Comparison of ENCODE assay signal across 8 cellular contexts in genomic region chr22:17159504-17159951, GRCh38. TPM values are rescaled to one million over a fixed set of nuclear protein-coding genes. Genes with fewer than 3 reads are reported as not detected.
A peak's percentile ranks its signal among the peaks of the same experiment; 100 is the strongest.
DNase-seq lines count a peak whose midpoint lies in the region; ATAC-seq, FAIRE-seq and TF ChIP-seq lines count a peak whose summit lies in the region.

No MANE protein-coding gene starts in this region.

- peak overlapping the region; percentile 46 to 74 for H3K9ac ChIP-seq in kidney (ENCODE audit: low read length in 2 of 2)

- in situ Hi-C loops in brain microvascular endothelial cell (cut with HindIII; ENCODE audit: low pct_ligation_motif_present, low sequenced_read_pairs): no loop called here

- ATAC-seq in GM19025 (IDR thresholded peaks at IDR 0.05; ENCODE audit: low read depth, unreplicated experiment) (peak; percentile 14), GM21786 (IDR thresholded peaks at IDR 0.05; ENCODE audit: unreplicated experiment) (no peak)

- TF ChIP-seq CTCF in AG10803 (conservative IDR thresholded peaks at IDR 0.05; ENCODE audit: low read length): 0 out of 2 replicates have a peak, but pooled peaks have one; percentile 4
- no peak for TF ChIP-seq CTCF in brain microvascular endothelial cell (IDR thresholded peaks at IDR 0.05; ENCODE audit: low read depth, low read length, missing control alignments)
- no peak for TF ChIP-seq CTCF in kidney (IDR thresholded peaks at IDR 0.05; ENCODE audit: borderline replicate concordance, extremely low read depth, insufficient read depth)

- H3K36me3 ChIP-seq in brain microvascular endothelial cell (replicated peaks) (no peaks in the 10 kb centered on the region), kidney (ENCODE audit: control insufficient read depth in 1 of 2, insufficient read depth in 2 of 2, low read length in 2 of 2) (no peaks in the 10 kb centered on the region)

- no peaks in the 10 kb centered on the region for H3K9me3 ChIP-seq in kidney (ENCODE audit: control insufficient read depth in 1 of 2, low read length in 2 of 2)

- H3K27ac ChIP-seq in brain microvascular endothelial cell (peak overlapping the region; percentile 43), kidney (ENCODE audit: low read depth in 2 of 2, low read length in 2 of 2) (peak overlapping the region; percentile 88 to 89)

- FAIRE-seq in kidney (lab: Jason Lieb, UNC): no peak

- intact Hi-C loops in kidney (cut with DNase I): no loop called here

- no peaks in the 10 kb centered on the region for H3K27me3 ChIP-seq in brain microvascular endothelial cell (replicated peaks)

- peaks cover 4 to 6% of the 10 kb centered on the region in 2 donors for H3K4me1 ChIP-seq in kidney (ENCODE audit: control insufficient read depth in 1 of 2, insufficient read depth in 1 of 2, low read depth in 1 of 2, low read length in 2 of 2)

- H3K4me3 ChIP-seq in AG10803 (ENCODE audit: low read length): peak overlapping the region; percentile 79
- peak overlapping the region; percentile 80 for H3K4me3 ChIP-seq in brain microvascular endothelial cell (ENCODE audit: low read depth, low read length)
- H3K4me3 ChIP-seq in kidney (ENCODE audit: low read length in 2 of 2): peak overlapping the region; percentile 72 to 82

- peak; percentile 46 for DNase-seq in AG10803 (ENCODE audit: low read depth)
- DNase-seq in HK-2 (ENCODE audit: unreplicated experiment): peak; percentile 74
- peak; percentile 64 for DNase-seq in SW480 (ENCODE audit: low spot score)
- peak; percentile 20 for DNase-seq in brain microvascular endothelial cell
- DNase-seq in kidney: peak; percentile 83
- DNase-seq in stimulated activated CD4-positive, alpha-beta T cell treated with anti-CD3 and anti-CD28 coated beads, Interleukin-15, amount 100 ng/mL, for 24 hours: peak; percentile 85

RNA-seq across cellular contexts. Expression of gene HDHD5, which starts 0.5 kb away (rescaled TPM):
- 27.5 TPM for total RNA-seq in kidney
- polyA plus RNA-seq in kidney (ENCODE audit: insufficient read depth, low read depth, low replicate concordance): 39.8 TPM

RNA-seq across cellular contexts. Expression of gene TMEM121B, which starts 38.4 kb away (rescaled TPM):
- total RNA-seq in kidney: 1.2 TPM
- 0.19 TPM for polyA plus RNA-seq in kidney (ENCODE audit: insufficient read depth, low read depth, low replicate concordance)

RNA-seq across cellular contexts. Expression of gene ADA2, which starts 59.7 kb away (rescaled TPM):
- 26.8 TPM for total RNA-seq in kidney
- 33.2 TPM for polyA plus RNA-seq in kidney (ENCODE audit: insufficient read depth, low read depth, low replicate concordance)

Comparison
In these comparisons a context has a peak if more than half of its experiments do, and no peak if none do; other contexts are left out.
1. DNase-seq: peak in every context shown above with its lines; median percentile 85 in stimulated activated CD4-positive, alpha-beta T cell treated with anti-CD3 and anti-CD28 coated beads, Interleukin-15, amount 100 ng/mL, for 24 hours; 83 in kidney; 74 in HK-2; 64 in SW480; 46 in AG10803; 20 in brain microvascular endothelial cell.